In the genomic region with DNA sequence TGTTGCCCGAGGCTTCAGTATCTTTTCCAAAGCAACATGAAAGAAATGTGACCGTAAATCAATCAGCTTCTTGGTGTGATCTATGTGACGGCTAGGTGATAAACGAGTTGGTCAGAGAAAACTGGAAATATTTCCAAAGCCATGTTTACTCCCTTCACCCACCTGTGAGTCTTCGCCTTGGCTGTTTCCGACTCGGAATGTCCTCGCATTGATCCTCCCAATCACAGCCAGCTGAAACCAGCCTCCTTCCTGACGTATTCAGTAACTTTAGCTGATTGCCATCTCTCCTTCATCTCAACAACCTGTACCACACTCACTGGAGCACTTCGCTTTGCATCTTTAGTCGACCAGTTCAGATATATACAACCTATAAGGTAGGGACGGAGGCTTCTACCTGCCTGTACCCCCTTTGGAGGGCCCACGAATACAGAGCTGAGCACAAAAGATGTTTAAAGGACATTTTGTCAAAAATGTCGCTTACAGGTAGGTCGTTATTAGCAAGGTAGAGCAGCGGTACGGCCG, we compare ENCODE assay signal across 8 cellular contexts. TPM values are rescaled to one million over a fixed set of nuclear protein-coding genes. Genes with fewer than 3 reads are reported as not detected.
DNase-seq lines count a peak whose midpoint lies in the region; ATAC-seq, FAIRE-seq and TF ChIP-seq lines count a peak whose summit lies in the region.

No MANE protein-coding gene starts in this region.

- peaks cover 59% of the 10 kb centered on the region for H3K36me3 Mint-ChIP-seq in activated B cell treated with CpG ODN at 0.5 μM for 24 hours (ENCODE audit: low read depth)

- H2AFZ ChIP-seq in GM23248: peak overlapping the region; percentile 63

- no peak for ATAC-seq in activated B cell treated with CpG ODN at 0.5 μM for 24 hours (ENCODE audit: low read depth)
- no peak for ATAC-seq in gastroesophageal sphincter
- ATAC-seq in pancreas: peak; percentile 10 to 51 (median 38)
- no peak for ATAC-seq in HG02938 (IDR thresholded peaks at IDR 0.05; ENCODE audit: unreplicated experiment)

- H3K4me1 ChIP-seq in GM23248 (ENCODE audit: insufficient read depth) (peaks cover 21% of the 10 kb centered on the region), gastroesophageal sphincter (peaks cover 0 to 53% (median 18%) of the 10 kb centered on the region in 3 donors), pancreas (peaks cover 18 to 28% (median 20%) of the 10 kb centered on the region in 3 donors)

- in situ Hi-C loops in GM23248 (cut with MboI): no loop called here

- no peak for TF ChIP-seq POLR2A in gastroesophageal sphincter (IDR thresholded peaks at IDR 0.05)

- H3K79me2 ChIP-seq in GM23248 (ENCODE audit: insufficient read depth): peaks cover 28% of the 10 kb centered on the region

- peak overlapping the region; percentile 95 for H3K4me2 ChIP-seq in GM23248 (ENCODE audit: unreplicated experiment)

- peaks cover 42% of the 10 kb centered on the region for H3F3A ChIP-seq in GM23248 (ENCODE audit: insufficient read depth)

- peak overlapping the region; percentile 80 for H3K27ac Mint-ChIP-seq in activated B cell treated with CpG ODN at 0.5 μM for 24 hours

- peak overlapping the region; percentile 83 for H3K4me3 ChIP-seq in AG04449 (ENCODE audit: low read depth, low read length)
- H3K4me3 ChIP-seq in GM23248: peak overlapping the region; percentile 80
- peak overlapping the region; percentile 56 to 69 for H3K4me3 ChIP-seq in gastroesophageal sphincter
- peak overlapping the region; percentile 34 to 70 (median 54) for H3K4me3 ChIP-seq in pancreas

- no peaks in the 10 kb centered on the region for H3K9me3 Mint-ChIP-seq in activated B cell treated with CpG ODN at 0.5 μM for 24 hours

- intact Hi-C loops in activated B cell treated with CpG ODN at 0.5 μM for 24 hours (cut with micrococcal nuclease): no loop called here
- intact Hi-C loops in pancreas (cut with DNase I): no loop called here

- H3K9me2 ChIP-seq in GM23248 (ENCODE audit: insufficient read depth): no peaks in the 10 kb centered on the region

- TF ChIP-seq EP300 in gastroesophageal sphincter (IDR thresholded peaks at IDR 0.05): no peak

- no peaks in the 10 kb centered on the region for H3K27me3 Mint-ChIP-seq in activated B cell treated with CpG ODN at 0.5 μM for 24 hours

- H3K27ac ChIP-seq in GM23248: peak overlapping the region; percentile 70
- peak overlapping the region; percentile 36 to 91 (median 88) for H3K27ac ChIP-seq in gastroesophageal sphincter
- H3K27ac ChIP-seq in pancreas: peak overlapping the region; percentile 60 to 83 (median 80)

- H3K36me3 ChIP-seq in GM23248 (ENCODE audit: low read depth) (peaks cover 39% of the 10 kb centered on the region), gastroesophageal sphincter (peaks cover 0 to 51% of the 10 kb centered on the region in 2 donors), pancreas (peaks cover 2 to 37% (median 13%) of the 10 kb centered on the region in 3 donors)

- POLR2A ChIA-PET in AG04449 (lab: Yijun Ruan, JAX): interaction anchor here (0.7 to 2.2 kb wide), 3 partner anchors 14 to 150 kb away, joined by 3 to 7 read pairs (median 3); a partner anchor contains a TSS
- POLR2A ChIA-PET in activated B cell treated with CpG ODN at 0.5 μM for 24 hours (lab: Charles Lee): interaction anchor here (0.6 to 1.5 kb wide), 10 partner anchors 13 to 371 kb away, joined by 3 to 9 read pairs (median 4); a partner anchor contains a TSS

- peaks cover 47% of the 10 kb centered on the region for H3K4me1 Mint-ChIP-seq in activated B cell treated with CpG ODN at 0.5 μM for 24 hours

- WGBS in GM23248 (ENCODE audit: low coverage in 1 of 2, low lambda C conversion rate in 2 of 2, missing lambda C conversion rate in 2 of 2), 2 experiments: 9 to 10% methylated on average over 18 of the region's 18 CpGs
- 2 to 5% methylated on average over 12 to 14 of the region's 18 CpGs for WGBS in gastroesophageal sphincter (ENCODE audit: low coverage in 1 of 2), 2 donors
- WGBS in pancreas, 2 donors: 3 to 4% methylated on average over 18 of the region's 18 CpGs

- FAIRE-seq in pancreas (lab: Jason Lieb, UNC): no peak

- H3K27me3 ChIP-seq in GM23248 (replicated peaks; ENCODE audit: insufficient read depth) (no peaks in the 10 kb centered on the region), gastroesophageal sphincter (no peaks in the 10 kb centered on the region), pancreas (no peaks in the 10 kb centered on the region)

- H3K9me3 ChIP-seq in GM23248 (ENCODE audit: low read depth) (no peaks in the 10 kb centered on the region), gastroesophageal sphincter (no peaks in the 10 kb centered on the region), pancreas (no peaks in the 10 kb centered on the region)

- no peak for TF ChIP-seq CTCF in AG04449 (IDR thresholded peaks at IDR 0.05; ENCODE audit: insufficient read depth, low read length, missing control alignments)
- no peak for TF ChIP-seq CTCF in activated B cell treated with CpG ODN at 0.5 μM for 24 hours (IDR thresholded peaks at IDR 0.05)
- no peak for TF ChIP-seq CTCF in gastroesophageal sphincter (IDR thresholded peaks at IDR 0.05)
- TF ChIP-seq CTCF in pancreas (IDR thresholded peaks at IDR 0.05): no peak

- DNase-seq in AG04449 (ENCODE audit: low read depth, low spot score): no peak
- DNase-seq in GM23248: peak; percentile 59
- no peak for DNase-seq in activated B cell treated with CpG ODN at 0.5 μM for 24 hours
- DNase-seq in pancreas: no peak
- DNase-seq in NCI-H1930 (lab: John Stamatoyannopoulos, UW): no peak
- DNase-seq in activated CD4-positive, alpha-beta T cell treated with anti-CD3 and anti-CD28 coated beads for 48 hours: no peak

- peak overlapping the region; percentile 90 for H3K4me3 Mint-ChIP-seq in activated B cell treated with CpG ODN at 0.5 μM for 24 hours

- CTCF ChIA-PET in AG04449 (lab: Yijun Ruan, JAX): interaction anchor here (0.6 to 3.0 kb wide), 11 partner anchors 8 to 410 kb away, joined by 3 to 23 read pairs (median 4); no protein-coding TSS in a partner anchor
- CTCF ChIA-PET in activated B cell treated with CpG ODN at 0.5 μM for 24 hours (lab: Charles Lee): interaction anchor here (0.9 to 1.7 kb wide), 2 partner anchors 257 to 410 kb away, joined by 3 to 4 read pairs; no protein-coding TSS in a partner anchor

- peaks cover 8% of the 10 kb centered on the region; the same call in 1 of the 2 replicates for H4K20me1 ChIP-seq in GM23248 (ENCODE audit: insufficient read depth)

- peak overlapping the region; percentile 85 for H3K9ac ChIP-seq in GM23248

RNA-seq across cellular contexts. Expression of a gene that starts 7.2 kb away (rescaled TPM):
- total RNA-seq in GM23248 (2014; rRNA removed; shearing (Covaris generic)): 2,122 and 2,233 TPM in 2 replicates
- polyA plus RNA-seq in GM23248 (2016; fragmentation: Nextera tagmentation; extraction: Ambion mirVana) (497 and 522 TPM in 2 replicates), pancreas (1,000 to 10,000 TPM; 1,120 to 1,890 TPM)
- total RNA-seq in activated B cell treated with CpG ODN at 0.5 μM for 24 hours (3,512 and 4,174 TPM in 2 replicates), gastroesophageal sphincter (1,000 to 10,000 TPM; 1,787 to 4,050 (median 3,181) TPM), pancreas (1,000 to 10,000 TPM in 3 of 6 donors, 100 to 1,000 TPM in 3; 608 to 1,143 (median 994) TPM)

RNA-seq across cellular contexts. Expression of a gene that starts 21.8 kb away (rescaled TPM):
- not detected in 2 replicates for total RNA-seq in GM23248 (2014; rRNA removed; shearing (Covaris generic))
- polyA plus RNA-seq in GM23248 (2016; fragmentation: Nextera tagmentation; extraction: Ambion mirVana) (not detected in 2 replicates), pancreas (not detected)
- total RNA-seq in activated B cell treated with CpG ODN at 0.5 μM for 24 hours (not detected in 2 replicates), gastroesophageal sphincter (under 1 TPM in 2 of 4 donors, not detected in 2; 0.15 to 0.23 TPM), pancreas (not detected)

RNA-seq across cellular contexts. Expression of a gene that starts 36.2 kb away (rescaled TPM):
- total RNA-seq in GM23248 (2014; rRNA removed; shearing (Covaris generic)): not detected in 2 replicates
- polyA plus RNA-seq in GM23248 (2016; fragmentation: Nextera tagmentation; extraction: Ambion mirVana) (not detected in 2 replicates), pancreas (not detected)
- total RNA-seq in activated B cell treated with CpG ODN at 0.5 μM for 24 hours (not detected in 2 replicates), gastroesophageal sphincter (not detected), pancreas (not detected)

RNA-seq across cellular contexts. Expression of a gene that starts 59.9 kb away (rescaled TPM):
- total RNA-seq in GM23248 (2014; rRNA removed; shearing (Covaris generic)): 74.9 and 76.4 TPM in 2 replicates
- polyA plus RNA-seq in GM23248 (2016; fragmentation: Nextera tagmentation; extraction: Ambion mirVana) (105 and 111 TPM in 2 replicates), pancreas (10 to 100 TPM; 14.4 to 21.8 TPM)
- total RNA-seq in activated B cell treated with CpG ODN at 0.5 μM for 24 hours (64.6 and 82.6 TPM in 2 replicates), gastroesophageal sphincter (10 to 100 TPM; 58.1 to 67.3 (median 63.4) TPM), pancreas (10 to 100 TPM; 19.2 to 28.8 (median 21.1) TPM)

Comparison
In these comparisons a context has a peak if more than half of its experiments do, and no peak if none do; other contexts are left out.
1. ATAC-seq: peak in pancreas (4 of 4); none in activated B cell treated with CpG ODN at 0.5 μM for 24 hours (single experiment), gastroesophageal sphincter (single experiment) and HG02938 (single experiment).
2. Peak in every context shown above with its lines, with median percentiles within 50 percentile points of each other: H3K4me3 ChIP-seq and H3K27ac ChIP-seq.